In genomic region chr1:186643600-186643999, GRCh38 we compare ENCODE assay signal across 21 cellular contexts. TPM values are rescaled to one million over a fixed set of nuclear protein-coding genes. Genes with fewer than 3 reads are reported as not detected.
DNase-seq lines count a peak whose midpoint lies in the region; ATAC-seq and TF ChIP-seq lines count a peak whose summit lies in the region.
"Had no signal": no experiment of that assay in that cellular context is flagged by ENCODE, and none has a peak within 500 bp of the region (broad histone marks: within the 10 kb centered on the region; RNA-seq: fewer than 3 reads in every experiment).

No MANE protein-coding gene starts in this region.

- no peaks in the 10 kb centered on the region for H4K20me1 ChIP-seq in SK-N-SH (ENCODE audit: insufficient read depth)

- H3K36me3 Mint-ChIP-seq in MCF 10A (ENCODE audit: insufficient read depth, unreplicated experiment): no peaks in the 10 kb centered on the region
- H3K36me3 Mint-ChIP-seq: activated naive CD8-positive, alpha-beta T cell treated with anti-CD3 and anti-CD28 coated beads for 36 hours had no signal

- TF ChIP-seq CTCF in MCF 10A (IDR thresholded peaks at IDR 0.05; ENCODE audit: unreplicated experiment) (no peak), breast epithelium (IDR thresholded peaks at IDR 0.05) (no peak), SK-N-SH (IDR thresholded peaks at IDR 0.05) (no peak), fibroblast of the aortic adventitia (IDR thresholded peaks at IDR 0.05; ENCODE audit: insufficient read depth, low read length) (no peak)

- peaks cover 12% of the 10 kb centered on the region for H3K4me1 Mint-ChIP-seq in MCF 10A (ENCODE audit: insufficient read depth, unreplicated experiment)
- H3K4me1 Mint-ChIP-seq: activated naive CD8-positive, alpha-beta T cell treated with anti-CD3 and anti-CD28 coated beads for 36 hours had no signal

- H3K9me2 ChIP-seq in SK-N-SH: no peaks in the 10 kb centered on the region

- H3K4me3 ChIP-seq in breast epithelium (no peak overlapping the region), SK-N-SH (ENCODE audit: low read depth in 2 of 2, low read length in 1 of 2) (no peak overlapping the region), fibroblast of the aortic adventitia (ENCODE audit: low read depth, low read length) (no peak overlapping the region)
- H3K4me3 ChIP-seq: heart right ventricle, suprapubic skin had no signal

- H3K9ac ChIP-seq in SK-N-SH: no peak overlapping the region

- no peaks in the 10 kb centered on the region for H3K27me3 Mint-ChIP-seq in MCF 10A (ENCODE audit: insufficient read depth, unreplicated experiment)

- ATAC-seq in GM21737 (IDR thresholded peaks at IDR 0.05; ENCODE audit: unreplicated experiment) (no peak), HG03196 (IDR thresholded peaks at IDR 0.05; ENCODE audit: unreplicated experiment) (no peak)
- ATAC-seq: activated T-cell treated with anti-CD3 and anti-CD28 coated beads, Interleukin-2, amount 50 U/mL, for 4 hours; heart right ventricle; left colon had no signal

- no peak for TF ChIP-seq RAD21 in SK-N-SH (IDR thresholded peaks at IDR 0.05; ENCODE audit: low read length)

- H3K27ac ChIP-seq in breast epithelium (no peak overlapping the region), SK-N-SH (ENCODE audit: low read depth in 2 of 2, low read length in 1 of 2) (no peak overlapping the region)
- H3K27ac ChIP-seq: heart right ventricle, suprapubic skin had no signal

- peak overlapping the region; percentile 41; the same call in 1 of the 2 replicates for H3K4me2 ChIP-seq in SK-N-SH

- no peaks in the 10 kb centered on the region for H3K27me3 ChIP-seq in breast epithelium
- no peaks in the 10 kb centered on the region for H3K27me3 ChIP-seq in SK-N-SH (ENCODE audit: insufficient read depth)
- H3K27me3 ChIP-seq: heart right ventricle, suprapubic skin had no signal

- no peak for TF ChIP-seq POLR2A in breast epithelium (IDR thresholded peaks at IDR 0.05)

- H3K27ac Mint-ChIP-seq in MCF 10A (ENCODE audit: low read depth, unreplicated experiment): no peak overlapping the region
- H3K27ac Mint-ChIP-seq: activated naive CD8-positive, alpha-beta T cell treated with anti-CD3 and anti-CD28 coated beads for 36 hours; H9; T-helper 2 cell treated with Interferon-gamma antibody and Interleukin-4, amounts not matched to agents 5 μg/mL and 100 μg/mL, for 36 hours had no signal

- no peaks in the 10 kb centered on the region for H3K79me2 ChIP-seq in SK-N-SH (ENCODE audit: insufficient read depth)

- DNase-seq in MCF 10A (ENCODE audit: unreplicated experiment): peak; percentile 86
- no peak for DNase-seq in breast epithelium (ENCODE audit: low spot score in 2 of 2)
- no peak for DNase-seq in SK-N-SH
- peak; percentile 56 for DNase-seq in fibroblast of the aortic adventitia (ENCODE audit: low read depth)
- DNase-seq in foreskin melanocyte: no peak
- no peak for DNase-seq in NCI-H510A (lab: John Stamatoyannopoulos, UW)
- DNase-seq: activated CD4-positive, alpha-beta T cell treated with anti-CD3 and anti-CD28 coated beads for 4 hours; activated naive CD8-positive, alpha-beta T cell treated with anti-CD3 and anti-CD28 coated beads for 36 hours; activated T-cell treated with anti-CD3 and anti-CD28 coated beads, Interleukin-2, amount 50 U/mL, for 4 hours; GDM1; H9; heart right ventricle; KG1; left colon; NCI-H1694 treated with DMSO at 0.1 percent for 48 hours; NCI-H69; posterior cingulate gyrus had no signal

- CTCF ChIA-PET in MCF 10A (lab: Yijun Ruan, JAX) (interaction anchor here (0.6 to 1.4 kb wide), 3 partner anchors 26 to 1284 kb away, joined by 3 to 4 read pairs (median 3); no protein-coding TSS in a partner anchor), SK-N-SH (lab: Yijun Ruan, JAX) (no interaction called here)

- H3K4me1 ChIP-seq in breast epithelium (no peaks in the 10 kb centered on the region), SK-N-SH (ENCODE audit: control insufficient read depth in 1 of 2, insufficient read depth in 2 of 2, low read depth in 1 of 2, low read length in 1 of 2) (no peaks in the 10 kb centered on the region)

- H3F3A ChIP-seq in SK-N-SH (replicated peaks; ENCODE audit: insufficient read depth): no peaks in the 10 kb centered on the region

- POLR2A ChIA-PET in MCF 10A (lab: Yijun Ruan, JAX) (interaction anchor here (0.8 to 1.7 kb wide), 5 partner anchors 12 to 307 kb away, joined by 3 to 5 read pairs (median 3); no protein-coding TSS in a partner anchor), SK-N-SH (lab: Yijun Ruan, JAX) (no interaction called here)

- no peak overlapping the region for H2AFZ ChIP-seq in SK-N-SH (ENCODE audit: low read depth)

- WGBS in SK-N-SH (ENCODE audit: low lambda C conversion rate): 17% methylated on average over 2 of the region's 2 CpGs

- no peaks in the 10 kb centered on the region for H3K36me3 ChIP-seq in breast epithelium
- H3K36me3 ChIP-seq in SK-N-SH (replicated peaks in 1 of 2; ENCODE audit: control insufficient read depth in 1 of 2, insufficient read depth in 2 of 2, low read length in 1 of 2): no peaks in the 10 kb centered on the region
- H3K36me3 ChIP-seq: heart right ventricle, suprapubic skin had no signal

- no peak for TF ChIP-seq EP300 in SK-N-SH (IDR thresholded peaks at IDR 0.05; ENCODE audit: borderline replicate concordance in 1 of 2, low read depth in 1 of 2, low read length in 1 of 2)

- no peaks in the 10 kb centered on the region for H3K9me3 Mint-ChIP-seq in MCF 10A (ENCODE audit: unreplicated experiment)
- H3K9me3 Mint-ChIP-seq: activated T-cell treated with anti-CD3 and anti-CD28 coated beads, Interleukin-2, amount 50 U/mL, for 4 hours; H9; T-helper 2 cell treated with Interferon-gamma antibody and Interleukin-4, amounts not matched to agents 5 μg/mL and 100 μg/mL, for 36 hours had no signal

- no TSS peak for BruUV-seq in MCF 10A (replicated peaks; lab: Mats Ljungman, UMichigan)

- H3K9me3 ChIP-seq in breast epithelium (no peaks in the 10 kb centered on the region), SK-N-SH (no peaks in the 10 kb centered on the region)
- H3K9me3 ChIP-seq: heart right ventricle, suprapubic skin had no signal

- H3K4me3 Mint-ChIP-seq in MCF 10A (ENCODE audit: unreplicated experiment): no peak overlapping the region
- H3K4me3 Mint-ChIP-seq: activated naive CD8-positive, alpha-beta T cell treated with anti-CD3 and anti-CD28 coated beads for 36 hours; activated T-cell treated with anti-CD3 and anti-CD28 coated beads, Interleukin-2, amount 50 U/mL, for 4 hours; H9; T-helper 2 cell treated with Interferon-gamma antibody and Interleukin-4, amounts not matched to agents 5 μg/mL and 100 μg/mL, for 36 hours had no signal

- intact Hi-C loops in MCF 10A (cut with micrococcal nuclease): loop anchor here (2.0 kb wide), 1 partner anchor 23 kb away; no protein-coding TSS in a partner anchor
- intact Hi-C loops in breast epithelium (cut with DNase I; ENCODE audit: low total_unique reads): no loop called here

TF ChIP-seq in SK-N-SH, 30 proteins besides CTCF, POLR2A, EP300 and RAD21:
- TF ChIP-seq, protein P1, sequence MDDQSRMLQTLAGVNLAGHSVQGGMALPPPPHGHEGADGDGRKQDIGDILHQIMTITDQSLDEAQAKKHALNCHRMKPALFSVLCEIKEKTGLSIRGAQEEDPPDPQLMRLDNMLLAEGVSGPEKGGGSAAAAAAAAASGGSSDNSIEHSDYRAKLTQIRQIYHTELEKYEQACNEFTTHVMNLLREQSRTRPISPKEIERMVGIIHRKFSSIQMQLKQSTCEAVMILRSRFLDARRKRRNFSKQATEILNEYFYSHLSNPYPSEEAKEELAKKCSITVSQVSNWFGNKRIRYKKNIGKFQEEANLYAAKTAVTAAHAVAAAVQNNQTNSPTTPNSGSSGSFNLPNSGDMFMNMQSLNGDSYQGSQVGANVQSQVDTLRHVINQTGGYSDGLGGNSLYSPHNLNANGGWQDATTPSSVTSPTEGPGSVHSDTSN (IDR thresholded peaks at IDR 0.05): peak; percentile 60
- TF ChIP-seq TCF12 (IDR thresholded peaks at IDR 0.05) (peak; percentile 26; the same call in 1 of the 2 replicates), JUND (IDR thresholded peaks at IDR 0.05) (peak; percentile 74), MXI1 (IDR thresholded peaks at IDR 0.05; ENCODE audit: low read depth, low read length) (no peak), NFIC (IDR thresholded peaks at IDR 0.05; ENCODE audit: borderline replicate concordance) (peak; percentile 34; the same call in 1 of the 2 replicates), FOSL2 (IDR thresholded peaks at IDR 0.05; ENCODE audit: borderline replicate concordance, low read depth) (peak; percentile 70; the same call in 1 of the 2 replicates)

RNA-seq across cellular contexts. Expression of gene PTGS2, which starts 36.6 kb away (rescaled TPM):
- total RNA-seq in MCF 10A (2022): 6.0 and 17.6 TPM in 2 replicates
- 1 to 10 TPM; 1.3 to 7.6 (median 1.6) TPM for total RNA-seq in breast epithelium
- 5.9 and 6.3 TPM in 2 replicates for polyA plus RNA-seq in SK-N-SH (2012; rRNA removed)
- polyA plus RNA-seq in SK-N-SH (2012; cell fraction: cytosol; rRNA removed): 4.1 and 5.8 TPM in 2 replicates
- 12.8 and 17.6 TPM in 2 replicates for polyA plus RNA-seq in SK-N-SH (2012; cell fraction: nucleus; rRNA removed)
- total RNA-seq in fibroblast of the aortic adventitia (ENCODE audit: low replicate concordance): 1.2 and 15.0 TPM in 2 replicates

Comparison
In these comparisons a context has a peak if more than half of its experiments do, and no peak if none do; other contexts are left out.
1. DNase-seq: peak in MCF 10A (single experiment) and fibroblast of the aortic adventitia (single experiment); none in breast epithelium (0 of 2), SK-N-SH (single experiment), foreskin melanocyte (single experiment) and NCI-H510A (single experiment).